ENCODE assay signal across 3 cellular contexts in genomic region chr3:10546181-10546624, GRCh38.
TF ChIP-seq lines count a peak whose summit lies in the region.

No MANE protein-coding gene starts in this region.

TF ChIP-seq in SK-N-SH, 30 proteins besides CTCF, POLR2A, EP300 and RAD21 (continued from another document):
- TF ChIP-seq, protein P1, sequence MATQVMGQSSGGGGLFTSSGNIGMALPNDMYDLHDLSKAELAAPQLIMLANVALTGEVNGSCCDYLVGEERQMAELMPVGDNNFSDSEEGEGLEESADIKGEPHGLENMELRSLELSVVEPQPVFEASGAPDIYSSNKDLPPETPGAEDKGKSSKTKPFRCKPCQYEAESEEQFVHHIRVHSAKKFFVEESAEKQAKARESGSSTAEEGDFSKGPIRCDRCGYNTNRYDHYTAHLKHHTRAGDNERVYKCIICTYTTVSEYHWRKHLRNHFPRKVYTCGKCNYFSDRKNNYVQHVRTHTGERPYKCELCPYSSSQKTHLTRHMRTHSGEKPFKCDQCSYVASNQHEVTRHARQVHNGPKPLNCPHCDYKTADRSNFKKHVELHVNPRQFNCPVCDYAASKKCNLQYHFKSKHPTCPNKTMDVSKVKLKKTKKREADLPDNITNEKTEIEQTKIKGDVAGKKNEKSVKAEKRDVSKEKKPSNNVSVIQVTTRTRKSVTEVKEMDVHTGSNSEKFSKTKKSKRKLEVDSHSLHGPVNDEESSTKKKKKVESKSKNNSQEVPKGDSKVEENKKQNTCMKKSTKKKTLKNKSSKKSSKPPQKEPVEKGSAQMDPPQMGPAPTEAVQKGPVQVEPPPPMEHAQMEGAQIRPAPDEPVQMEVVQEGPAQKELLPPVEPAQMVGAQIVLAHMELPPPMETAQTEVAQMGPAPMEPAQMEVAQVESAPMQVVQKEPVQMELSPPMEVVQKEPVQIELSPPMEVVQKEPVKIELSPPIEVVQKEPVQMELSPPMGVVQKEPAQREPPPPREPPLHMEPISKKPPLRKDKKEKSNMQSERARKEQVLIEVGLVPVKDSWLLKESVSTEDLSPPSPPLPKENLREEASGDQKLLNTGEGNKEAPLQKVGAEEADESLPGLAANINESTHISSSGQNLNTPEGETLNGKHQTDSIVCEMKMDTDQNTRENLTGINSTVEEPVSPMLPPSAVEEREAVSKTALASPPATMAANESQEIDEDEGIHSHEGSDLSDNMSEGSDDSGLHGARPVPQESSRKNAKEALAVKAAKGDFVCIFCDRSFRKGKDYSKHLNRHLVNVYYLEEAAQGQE (IDR thresholded peaks at IDR 0.05; ENCODE audit: low read depth, low read length), result peak; percentile 42; the same call in 1 of the 2 replicates
TF ChIP-seq in SK-N-SH: peak in this region for 1.

TF ChIP-seq in SK-N-SH treated with all-trans-retinoic acid at 6 μM for 48 hours, 23 proteins besides CTCF, POLR2A, EP300 and RAD21 (continued from another document):
- TF ChIP-seq, protein P2, sequence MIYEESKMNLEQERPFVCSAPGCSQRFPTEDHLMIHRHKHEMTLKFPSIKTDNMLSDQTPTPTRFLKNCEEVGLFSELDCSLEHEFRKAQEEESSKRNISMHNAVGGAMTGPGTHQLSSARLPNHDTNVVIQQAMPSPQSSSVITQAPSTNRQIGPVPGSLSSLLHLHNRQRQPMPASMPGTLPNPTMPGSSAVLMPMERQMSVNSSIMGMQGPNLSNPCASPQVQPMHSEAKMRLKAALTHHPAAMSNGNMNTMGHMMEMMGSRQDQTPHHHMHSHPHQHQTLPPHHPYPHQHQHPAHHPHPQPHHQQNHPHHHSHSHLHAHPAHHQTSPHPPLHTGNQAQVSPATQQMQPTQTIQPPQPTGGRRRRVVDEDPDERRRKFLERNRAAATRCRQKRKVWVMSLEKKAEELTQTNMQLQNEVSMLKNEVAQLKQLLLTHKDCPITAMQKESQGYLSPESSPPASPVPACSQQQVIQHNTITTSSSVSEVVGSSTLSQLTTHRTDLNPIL (CRISPR knock-in tag; IDR thresholded peaks at IDR 0.05; ENCODE audit: low read depth), result no peak
- TF ChIP-seq TOX (CRISPR knock-in tag; IDR thresholded peaks at IDR 0.05; ENCODE audit: borderline replicate concordance) (no peak), ZNF565 (CRISPR knock-in tag; conservative IDR thresholded peaks at IDR 0.05; ENCODE audit: low read depth) (no peak), ZNF8 (CRISPR knock-in tag; IDR thresholded peaks at IDR 0.05) (no peak), PATZ1 (CRISPR knock-in tag; IDR thresholded peaks at IDR 0.05; ENCODE audit: borderline replicate concordance) (no peak), RARB (CRISPR knock-in tag; IDR thresholded peaks at IDR 0.05) (no peak), GLIS3 (CRISPR knock-in tag; IDR thresholded peaks at IDR 0.05) (no peak), OSR1 (CRISPR knock-in tag; IDR thresholded peaks at IDR 0.05) (no peak), SNAI2 (CRISPR knock-in tag; IDR thresholded peaks at IDR 0.05) (no peak), ISL1 (CRISPR knock-in tag; IDR thresholded peaks at IDR 0.05) (no peak), TSHZ2 (CRISPR knock-in tag; IDR thresholded peaks at IDR 0.05) (no peak), ESRRG (CRISPR knock-in tag; IDR thresholded peaks at IDR 0.05) (no peak), PPARA (CRISPR knock-in tag; IDR thresholded peaks at IDR 0.05; ENCODE audit: borderline replicate concordance) (no peak), CSDC2 (CRISPR knock-in tag; IDR thresholded peaks at IDR 0.05) (no peak), BACH2 (CRISPR knock-in tag; IDR thresholded peaks at IDR 0.05; ENCODE audit: borderline replicate concordance) (no peak), ZNF70 (CRISPR knock-in tag; IDR thresholded peaks at IDR 0.05) (no peak)

TF ChIP-seq in WTC11, 78 proteins besides CTCF, POLR2A, EP300 and RAD21 (continued from another document):
- TF ChIP-seq, protein P3, sequence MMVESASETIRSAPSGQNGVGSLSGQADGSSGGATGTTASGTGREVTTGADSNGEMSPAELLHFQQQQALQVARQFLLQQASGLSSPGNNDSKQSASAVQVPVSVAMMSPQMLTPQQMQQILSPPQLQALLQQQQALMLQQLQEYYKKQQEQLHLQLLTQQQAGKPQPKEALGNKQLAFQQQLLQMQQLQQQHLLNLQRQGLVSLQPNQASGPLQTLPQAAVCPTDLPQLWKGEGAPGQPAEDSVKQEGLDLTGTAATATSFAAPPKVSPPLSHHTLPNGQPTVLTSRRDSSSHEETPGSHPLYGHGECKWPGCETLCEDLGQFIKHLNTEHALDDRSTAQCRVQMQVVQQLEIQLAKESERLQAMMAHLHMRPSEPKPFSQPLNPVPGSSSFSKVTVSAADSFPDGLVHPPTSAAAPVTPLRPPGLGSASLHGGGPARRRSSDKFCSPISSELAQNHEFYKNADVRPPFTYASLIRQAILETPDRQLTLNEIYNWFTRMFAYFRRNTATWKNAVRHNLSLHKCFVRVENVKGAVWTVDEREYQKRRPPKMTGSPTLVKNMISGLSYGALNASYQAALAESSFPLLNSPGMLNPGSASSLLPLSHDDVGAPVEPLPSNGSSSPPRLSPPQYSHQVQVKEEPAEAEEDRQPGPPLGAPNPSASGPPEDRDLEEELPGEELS (CRISPR knock-in tag; IDR thresholded peaks at IDR 0.05), result no peak
- TF ChIP-seq NR1H2 (CRISPR knock-in tag; IDR thresholded peaks at IDR 0.05) (no peak), SOX15 (CRISPR knock-in tag; IDR thresholded peaks at IDR 0.05) (no peak), GTF2I (CRISPR knock-in tag; conservative IDR thresholded peaks at IDR 0.05) (no peak), USF1 (CRISPR knock-in tag; IDR thresholded peaks at IDR 0.05) (no peak), MYBL2 (CRISPR knock-in tag; IDR thresholded peaks at IDR 0.05) (no peak), ZBTB21 (CRISPR knock-in tag; IDR thresholded peaks at IDR 0.05; ENCODE audit: borderline replicate concordance) (no peak), SP1 (CRISPR knock-in tag; conservative IDR thresholded peaks at IDR 0.05) (no peak), GABPB1 (CRISPR knock-in tag; IDR thresholded peaks at IDR 0.05) (no peak), FOXK1 (CRISPR knock-in tag; IDR thresholded peaks at IDR 0.05) (no peak), ZNF423 (CRISPR knock-in tag; IDR thresholded peaks at IDR 0.05) (no peak), ZNF416 (CRISPR knock-in tag; IDR thresholded peaks at IDR 0.05) (no peak)
- TF ChIP-seq, protein P4, sequence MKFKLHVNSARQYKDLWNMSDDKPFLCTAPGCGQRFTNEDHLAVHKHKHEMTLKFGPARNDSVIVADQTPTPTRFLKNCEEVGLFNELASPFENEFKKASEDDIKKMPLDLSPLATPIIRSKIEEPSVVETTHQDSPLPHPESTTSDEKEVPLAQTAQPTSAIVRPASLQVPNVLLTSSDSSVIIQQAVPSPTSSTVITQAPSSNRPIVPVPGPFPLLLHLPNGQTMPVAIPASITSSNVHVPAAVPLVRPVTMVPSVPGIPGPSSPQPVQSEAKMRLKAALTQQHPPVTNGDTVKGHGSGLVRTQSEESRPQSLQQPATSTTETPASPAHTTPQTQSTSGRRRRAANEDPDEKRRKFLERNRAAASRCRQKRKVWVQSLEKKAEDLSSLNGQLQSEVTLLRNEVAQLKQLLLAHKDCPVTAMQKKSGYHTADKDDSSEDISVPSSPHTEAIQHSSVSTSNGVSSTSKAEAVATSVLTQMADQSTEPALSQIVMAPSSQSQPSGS (CRISPR knock-in tag; IDR thresholded peaks at IDR 0.05; ENCODE audit: borderline replicate concordance, low read depth), result no peak
